ENCODE assay signal across 7 cellular contexts in the genomic region with DNA sequence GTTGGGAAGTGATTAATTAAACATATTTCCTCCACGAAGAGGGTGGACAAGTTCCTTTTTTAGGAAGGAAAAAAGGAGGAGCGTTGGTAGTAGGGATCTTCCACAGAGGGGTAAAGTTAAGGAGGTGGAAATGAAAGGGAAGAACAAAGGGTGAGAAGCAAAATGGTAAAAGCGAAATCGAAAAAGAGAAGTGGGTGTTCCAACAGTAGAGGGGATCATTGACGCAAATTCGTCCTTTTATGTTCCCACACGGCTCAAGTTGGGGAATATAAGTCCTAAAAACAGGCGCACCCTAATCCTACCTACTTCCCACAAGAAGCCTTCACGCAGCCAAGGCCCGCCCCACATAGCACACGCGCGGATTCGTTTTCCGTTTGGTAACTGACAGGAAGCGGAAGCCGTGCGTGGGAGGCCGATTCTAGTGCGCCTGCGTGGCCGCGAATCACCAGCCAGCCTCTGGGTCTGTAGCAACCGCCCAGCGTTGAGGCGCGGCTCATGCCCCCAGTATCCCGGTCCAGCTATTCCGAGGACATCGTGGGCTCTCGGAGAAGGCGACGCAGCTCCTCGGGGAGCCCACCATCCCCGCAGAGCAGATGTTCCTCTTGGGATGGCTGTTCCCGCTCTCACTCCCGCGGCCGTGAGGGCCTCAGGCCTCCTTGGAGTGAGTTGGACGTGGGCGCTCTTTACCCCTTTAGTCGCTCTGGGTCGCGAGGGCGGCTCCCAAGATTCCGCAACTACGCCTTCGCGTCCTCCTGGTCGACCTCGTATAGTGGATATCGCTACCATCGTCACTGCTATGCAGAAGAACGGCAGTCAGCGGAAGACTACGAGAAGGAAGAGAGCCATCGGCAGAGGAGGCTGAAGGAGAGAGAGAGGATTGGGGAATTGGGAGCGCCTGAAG. TPM values are rescaled to one million over a fixed set of nuclear protein-coding genes. Genes with fewer than 3 reads are reported as not detected.
DNase-seq lines count a peak whose midpoint lies in the region; TF ChIP-seq lines count a peak whose summit lies in the region.

A gene (plus strand): TSS at position 421 of the 901 bp plus-strand sequence. CDS start 75 bp downstream, at position 496.

- H3K4me1 Mint-ChIP-seq in activated CD4-positive, alpha-beta T cell treated with anti-CD3 and anti-CD28 coated beads, Interleukin-2, amount 10 ng/mL, durations not matched to agents 24 days and 14 days: peaks cover 7% of the 10 kb centered on the region
- no peaks in the 10 kb centered on the region for H3K4me1 Mint-ChIP-seq in progenitor cell of endocrine pancreas (ENCODE audit: low read depth)

- peaks cover 9% of the 10 kb centered on the region for H3K36me3 Mint-ChIP-seq in activated CD4-positive, alpha-beta T cell treated with anti-CD3 and anti-CD28 coated beads, Interleukin-2, amount 10 ng/mL, durations not matched to agents 24 days and 14 days (ENCODE audit: low read depth)
- H3K36me3 Mint-ChIP-seq in progenitor cell of endocrine pancreas (ENCODE audit: insufficient read depth): no peaks in the 10 kb centered on the region

- WGBS in lower leg skin, 2 donors: 29 to 30% methylated on average over 52 to 54 of the region's 58 CpGs

- intact Hi-C loops in activated CD4-positive, alpha-beta T cell treated with anti-CD3 and anti-CD28 coated beads, Interleukin-2, amount 10 ng/mL, durations not matched to agents 24 days and 14 days (cut with micrococcal nuclease): no loop called here
- intact Hi-C loops in lower leg skin (cut with DNase I; ENCODE audit: low total_unique reads): no loop called here

- peak; percentile 82 for DNase-seq in activated CD4-positive, alpha-beta T cell treated with anti-CD3 and anti-CD28 coated beads, Interleukin-2, amount 10 ng/mL, durations not matched to agents 24 days and 14 days
- peak; percentile 64 for DNase-seq in cerebellum (ENCODE audit: low spot score)
- DNase-seq in lower leg skin (ENCODE audit: low spot score in 2 of 2): peak; percentile 51 to 94
- DNase-seq in stimulated activated CD4-positive, alpha-beta T cell treated with anti-CD3 and anti-CD28 coated beads, TNF-alpha, amount 100 ng/mL, for 4 hours (ENCODE audit: low read depth in 3 of 3): peak in 2 of 3 experiments; percentile 40 to 52
- DNase-seq in NCI-H2029 (lab: John Stamatoyannopoulos, UW): no peak
- no peak for DNase-seq in progenitor cell of endocrine pancreas (ENCODE audit: low spot score, unreplicated experiment)
- no peak for DNase-seq in HT-29 (ENCODE audit: low spot score)

- H3K4me3 Mint-ChIP-seq in activated CD4-positive, alpha-beta T cell treated with anti-CD3 and anti-CD28 coated beads, Interleukin-2, amount 10 ng/mL, durations not matched to agents 24 days and 14 days: peak within 1 kb of the TSS; percentile 56
- no peak within 1 kb of the TSS for H3K4me3 Mint-ChIP-seq in progenitor cell of endocrine pancreas (ENCODE audit: low read depth)

- peaks cover 16% of the 10 kb centered on the region for H3K9me3 Mint-ChIP-seq in activated CD4-positive, alpha-beta T cell treated with anti-CD3 and anti-CD28 coated beads, Interleukin-2, amount 10 ng/mL, durations not matched to agents 24 days and 14 days
- no peaks in the 10 kb centered on the region for H3K9me3 Mint-ChIP-seq in progenitor cell of endocrine pancreas (ENCODE audit: low read depth)

- H3K27me3 Mint-ChIP-seq in activated CD4-positive, alpha-beta T cell treated with anti-CD3 and anti-CD28 coated beads, Interleukin-2, amount 10 ng/mL, durations not matched to agents 24 days and 14 days: peaks cover 12% of the 10 kb centered on the region
- H3K27me3 Mint-ChIP-seq in progenitor cell of endocrine pancreas: peaks cover 18% of the 10 kb centered on the region

- H3K27ac Mint-ChIP-seq in activated CD4-positive, alpha-beta T cell treated with anti-CD3 and anti-CD28 coated beads, Interleukin-2, amount 10 ng/mL, durations not matched to agents 24 days and 14 days: peak within 1 kb of the TSS; percentile 16
- no peak within 1 kb of the TSS for H3K27ac Mint-ChIP-seq in progenitor cell of endocrine pancreas

- TF ChIP-seq CTCF in lower leg skin (IDR thresholded peaks at IDR 0.05) (no peak), progenitor cell of endocrine pancreas (IDR thresholded peaks at IDR 0.05; ENCODE audit: unreplicated experiment) (no peak)

- peak within 1 kb of the TSS; percentile 19 for H3K4me3 ChIP-seq in lower leg skin (ENCODE audit: low read depth, poor library complexity, severe bottlenecking)

- no peak for TF ChIP-seq POLR2A in lower leg skin (IDR thresholded peaks at IDR 0.05)

RNA-seq across cellular contexts. Expression of the gene that starts here (rescaled TPM):
- not detected in 2 replicates for total RNA-seq in activated CD4-positive, alpha-beta T cell treated with anti-CD3 and anti-CD28 coated beads, Interleukin-2, amount 10 ng/mL, durations not matched to agents 24 days and 14 days
- 2.5 TPM for total RNA-seq in cerebellum
- 1 to 10 TPM in 1 of 4 donors, under 1 TPM in 2, not detected in 1; 0.42 to 1.1 (median 0.75) TPM for total RNA-seq in lower leg skin
- 0.24 TPM in 1 of 2 replicates, not detected in the other for total RNA-seq in progenitor cell of endocrine pancreas
- total RNA-seq in HT-29 (2014; rRNA removed; shearing (Covaris generic)): not detected in 2 replicates

Comparison
In these comparisons a context has a peak if more than half of its experiments do, and no peak if none do; other contexts are left out.
1. Peak in DNase-seq in activated CD4-positive, alpha-beta T cell treated with anti-CD3 and anti-CD28 coated beads, Interleukin-2, amount 10 ng/mL, durations not matched to agents 24 days and 14 days; RNA of the gene not detected or under 1 TPM.
2. DNase-seq: peak in cerebellum (single experiment), lower leg skin (2 of 2) and stimulated activated CD4-positive, alpha-beta T cell treated with anti-CD3 and anti-CD28 coated beads, TNF-alpha, amount 100 ng/mL, for 4 hours (2 of 3); none in NCI-H2029 (single experiment), progenitor cell of endocrine pancreas (single experiment) and HT-29 (single experiment).